ENCODE assay signal across 7 cellular contexts in genomic region chr6:37791156-37791919, GRCh38. TPM values are rescaled to one million over a fixed set of nuclear protein-coding genes. Genes with fewer than 3 reads are reported as not detected.
DNase-seq lines count a peak whose midpoint lies in the region; ATAC-seq, FAIRE-seq and TF ChIP-seq lines count a peak whose summit lies in the region.

No MANE protein-coding gene starts in this region.

- no peaks in the 10 kb centered on the region for H3K36me3 ChIP-seq in right atrium auricular region

- peak; percentile 78 for DNase-seq in GM18507 (ENCODE audit: extremely low spot score, insufficient read length, low read depth)
- peak; percentile 95 for DNase-seq in NCI-H2029 (lab: John Stamatoyannopoulos, UW)
- DNase-seq in T-helper 22 cell (ENCODE audit: low read depth), result peak; percentile 53
- DNase-seq in anterior cingulate cortex (lab: John Stamatoyannopoulos, UW), result peak; percentile 29 to 95 (median 86)
- peak; percentile 95 for DNase-seq in right atrium auricular region (ENCODE audit: low spot score)
- peak; percentile 92 for DNase-seq in sciatic nerve (ENCODE audit: low spot score)

- intact Hi-C loops in sciatic nerve (cut with DNase I), result no loop called here

- no peak overlapping the region for H3K4me3 ChIP-seq in right atrium auricular region

- peak; percentile 86 for ATAC-seq in HG03039 (IDR thresholded peaks at IDR 0.05; ENCODE audit: unreplicated experiment)
- peak; percentile 99 for ATAC-seq in sciatic nerve

- no peak overlapping the region for H3K27ac ChIP-seq in right atrium auricular region

- peak; percentile 88 for FAIRE-seq in GM18507 (lab: Jason Lieb, UNC)

- H3K27me3 ChIP-seq in right atrium auricular region, result no peaks in the 10 kb centered on the region

- H3K4me1 ChIP-seq in right atrium auricular region, result peaks cover 0 to 13% of the 10 kb centered on the region in 2 donors

- H3K9me3 ChIP-seq in right atrium auricular region, result no peaks in the 10 kb centered on the region

- peak; percentile 95 to 96 for TF ChIP-seq CTCF in right atrium auricular region (IDR thresholded peaks at IDR 0.05)

RNA-seq across cellular contexts. Expression of gene ZFAND3, which starts 28.2 kb away (rescaled TPM):
- total RNA-seq in right atrium auricular region (10 to 100 TPM; 36.7 to 40.0 TPM), sciatic nerve (58.9 TPM)
